Comparison of ENCODE assay signal across 12 cellular contexts in genomic region chr2:128323501-128323931, GRCh38. TPM values are rescaled to one million over a fixed set of nuclear protein-coding genes. Genes with fewer than 3 reads are reported as not detected.
DNase-seq lines count a peak whose midpoint lies in the region; ATAC-seq and TF ChIP-seq lines count a peak whose summit lies in the region.
"Had no signal": no experiment of that assay in that cellular context is flagged by ENCODE, and none has a peak within 500 bp of the region (broad histone marks: within the 10 kb centered on the region; RNA-seq: fewer than 3 reads in every experiment).

No MANE protein-coding gene starts in this region.

- H3K9me3 ChIP-seq in Peyer's patch (no peaks in the 10 kb centered on the region), prostate gland (no peaks in the 10 kb centered on the region), MM.1S (replicated peaks; ENCODE audit: insufficient read depth, low read length) (no peaks in the 10 kb centered on the region)

- no peak for ATAC-seq in sciatic nerve
- ATAC-seq: left colon had no signal

- H3K4me2 ChIP-seq in MM.1S (ENCODE audit: low read depth, low read length), result no peak overlapping the region

- H3K4me3 Mint-ChIP-seq in activated CD4-positive, alpha-beta T cell treated with anti-CD3 and anti-CD28 coated beads, Interleukin-2, amount 10 ng/mL, durations not matched to agents 7 days and 5 days, result peak overlapping the region; percentile 53
- H3K4me3 Mint-ChIP-seq in endothelial cell (ENCODE audit: unreplicated experiment), result peak overlapping the region; percentile 42

- H3K79me2 ChIP-seq in MM.1S (ENCODE audit: low read length), result no peaks in the 10 kb centered on the region
- H3K79me2 ChIP-seq: parathyroid adenoma had no signal

- WGBS in prostate gland, result 89% methylated on average over 10 of the region's 10 CpGs

- no peaks in the 10 kb centered on the region for H3K27me3 Mint-ChIP-seq in activated CD4-positive, alpha-beta T cell treated with anti-CD3 and anti-CD28 coated beads, Interleukin-2, amount 10 ng/mL, durations not matched to agents 7 days and 5 days
- peaks cover 14% of the 10 kb centered on the region for H3K27me3 Mint-ChIP-seq in endothelial cell (ENCODE audit: unreplicated experiment)

- intact Hi-C loops in sciatic nerve (cut with DNase I), result no loop called here
- intact Hi-C loops in prostate gland (cut with DNase I), result loop anchor here (5.0 to 10.0 kb wide), 5 partner anchors 149 to 1071 kb away; partner anchors contain the start of gene SAP130

- H3K4me1 ChIP-seq in Peyer's patch, result peaks cover 0 to 14% (median 7%) of the 10 kb centered on the region in 4 donors
- peaks cover 6% of the 10 kb centered on the region for H3K4me1 ChIP-seq in prostate gland (replicated peaks)
- H3K4me1 ChIP-seq in MM.1S (ENCODE audit: low read length), result 0 out of 2 replicates have a peak, but pooled peaks cover 3% of the 10 kb centered on the region
- H3K4me1 ChIP-seq: foreskin keratinocyte had no signal

- no peaks in the 10 kb centered on the region for H3K27me3 ChIP-seq in Peyer's patch
- no peaks in the 10 kb centered on the region for H3K27me3 ChIP-seq in prostate gland (replicated peaks; ENCODE audit: insufficient read depth)
- no peaks in the 10 kb centered on the region for H3K27me3 ChIP-seq in MM.1S (replicated peaks; ENCODE audit: insufficient read depth, low read length)
- H3K27me3 ChIP-seq: foreskin keratinocyte had no signal

- no peaks in the 10 kb centered on the region for H3K36me3 Mint-ChIP-seq in activated CD4-positive, alpha-beta T cell treated with anti-CD3 and anti-CD28 coated beads, Interleukin-2, amount 10 ng/mL, durations not matched to agents 7 days and 5 days (ENCODE audit: low read depth)
- no peaks in the 10 kb centered on the region for H3K36me3 Mint-ChIP-seq in endothelial cell (ENCODE audit: low read depth, unreplicated experiment)

- TF ChIP-seq CTCF in Peyer's patch (IDR thresholded peaks at IDR 0.05), result no peak
- TF ChIP-seq CTCF in endothelial cell (IDR thresholded peaks at IDR 0.05; ENCODE audit: unreplicated experiment), result no peak
- no peak for TF ChIP-seq CTCF in prostate gland (IDR thresholded peaks at IDR 0.05)
- no peak for TF ChIP-seq CTCF in MM.1S (IDR thresholded peaks at IDR 0.05; ENCODE audit: low read length)

- H3F3A ChIP-seq in MM.1S (ENCODE audit: insufficient read depth, low read length), result no peaks in the 10 kb centered on the region

- no peak for TF ChIP-seq POLR2A in Peyer's patch (IDR thresholded peaks at IDR 0.05)
- no peak for TF ChIP-seq POLR2A in prostate gland (IDR thresholded peaks at IDR 0.05)

- H4K20me1 ChIP-seq in MM.1S (ENCODE audit: insufficient read depth, low read length), result no peaks in the 10 kb centered on the region

- H3K9me2 ChIP-seq in MM.1S (replicated peaks; ENCODE audit: insufficient read depth, low read length), result no peaks in the 10 kb centered on the region

- no peak overlapping the region for H3K27ac Mint-ChIP-seq in activated CD4-positive, alpha-beta T cell treated with anti-CD3 and anti-CD28 coated beads, Interleukin-2, amount 10 ng/mL, durations not matched to agents 7 days and 5 days
- H3K27ac Mint-ChIP-seq in endothelial cell (ENCODE audit: unreplicated experiment), result no peak overlapping the region

- H3K36me3 ChIP-seq in Peyer's patch (no peaks in the 10 kb centered on the region), prostate gland (no peaks in the 10 kb centered on the region), MM.1S (replicated peaks; ENCODE audit: insufficient read depth, low read length) (no peaks in the 10 kb centered on the region)

- H3K4me3 ChIP-seq in Peyer's patch (no peak overlapping the region), prostate gland (no peak overlapping the region), MM.1S (ENCODE audit: low read length) (no peak overlapping the region)

- H3K27ac ChIP-seq in Peyer's patch (peak overlapping the region in 2 of 4 donors; percentile 57 to 81), prostate gland (no peak overlapping the region), MM.1S (ENCODE audit: low read length) (no peak overlapping the region)
- H3K27ac ChIP-seq: foreskin keratinocyte, parathyroid adenoma had no signal

- no peak overlapping the region for H2AFZ ChIP-seq in MM.1S (ENCODE audit: low read length)
- H2AFZ ChIP-seq: parathyroid adenoma had no signal

- no peaks in the 10 kb centered on the region for H3K9me3 Mint-ChIP-seq in activated CD4-positive, alpha-beta T cell treated with anti-CD3 and anti-CD28 coated beads, Interleukin-2, amount 10 ng/mL, durations not matched to agents 7 days and 5 days
- no peaks in the 10 kb centered on the region for H3K9me3 Mint-ChIP-seq in endothelial cell (ENCODE audit: unreplicated experiment)

- no peak overlapping the region for H3K9ac ChIP-seq in MM.1S (ENCODE audit: low read length)
- H3K9ac ChIP-seq: parathyroid adenoma had no signal

- CTCF ChIA-PET in activated CD4-positive, alpha-beta T cell treated with anti-CD3 and anti-CD28 coated beads, Interleukin-2, amount 10 ng/mL, durations not matched to agents 7 days and 5 days (lab: Charles Lee), result interaction anchor here (1.4 kb wide), 1 partner anchor 18 kb away, joined by 3 read pairs; no protein-coding TSS in a partner anchor

- POLR2A ChIA-PET in activated CD4-positive, alpha-beta T cell treated with anti-CD3 and anti-CD28 coated beads, Interleukin-2, amount 10 ng/mL, durations not matched to agents 7 days and 5 days (lab: Charles Lee), result no interaction called here

- no peak for DNase-seq in activated CD4-positive, alpha-beta T cell treated with anti-CD3 and anti-CD28 coated beads, Interleukin-2, amount 10 ng/mL, durations not matched to agents 7 days and 5 days
- DNase-seq in activated CD4-positive, alpha-beta T cell treated with anti-CD3 and anti-CD28 coated beads for 1 hour, result no peak
- peak; percentile 6 to 45 (median 37) for DNase-seq in Peyer's patch
- no peak for DNase-seq in endothelial cell (ENCODE audit: low spot score)
- peak; percentile 32 for DNase-seq in sciatic nerve (ENCODE audit: low spot score)
- DNase-seq in prostate gland (ENCODE audit: low spot score), result no peak
- no peak for DNase-seq in MM.1S
- DNase-seq in DMS53 (lab: John Stamatoyannopoulos, UW), result no peak
- DNase-seq: foreskin keratinocyte, NCI-H82 had no signal

- H3K4me1 Mint-ChIP-seq in activated CD4-positive, alpha-beta T cell treated with anti-CD3 and anti-CD28 coated beads, Interleukin-2, amount 10 ng/mL, durations not matched to agents 7 days and 5 days, result peaks cover 5% of the 10 kb centered on the region
- H3K4me1 Mint-ChIP-seq in endothelial cell (ENCODE audit: unreplicated experiment), result peaks cover 2% of the 10 kb centered on the region

RNA-seq across cellular contexts. Expression of gene HS6ST1, which starts 4.8 kb away (rescaled TPM):
- 1 to 10 TPM; 7.9 to 8.4 TPM for total RNA-seq in activated CD4-positive, alpha-beta T cell treated with anti-CD3 and anti-CD28 coated beads, Interleukin-2, amount 10 ng/mL, durations not matched to agents 7 days and 5 days
- 10 to 100 TPM; 16.5 to 52.0 (median 40.2) TPM for total RNA-seq in Peyer's patch
- 23.3 TPM for total RNA-seq in endothelial cell (ENCODE audit: unreplicated experiment)
- total RNA-seq in sciatic nerve, result 27.2 TPM
- total RNA-seq in prostate gland, result 100 to 1,000 TPM in 1 of 2 donors, 10 to 100 TPM in 1; 69.0 to 233 TPM

Comparison
In these comparisons a context has a peak if more than half of its experiments do, and no peak if none do; other contexts are left out.
1. DNase-seq: peak in Peyer's patch (3 of 3) and sciatic nerve (single experiment); none in activated CD4-positive, alpha-beta T cell treated with anti-CD3 and anti-CD28 coated beads, Interleukin-2, amount 10 ng/mL, durations not matched to agents 7 days and 5 days (single experiment), activated CD4-positive, alpha-beta T cell treated with anti-CD3 and anti-CD28 coated beads for 1 hour (single experiment), endothelial cell (single experiment), prostate gland (single experiment), MM.1S (single experiment) and DMS53 (single experiment).